ENCODE assay signal across 14 cellular contexts in the genomic region with DNA sequence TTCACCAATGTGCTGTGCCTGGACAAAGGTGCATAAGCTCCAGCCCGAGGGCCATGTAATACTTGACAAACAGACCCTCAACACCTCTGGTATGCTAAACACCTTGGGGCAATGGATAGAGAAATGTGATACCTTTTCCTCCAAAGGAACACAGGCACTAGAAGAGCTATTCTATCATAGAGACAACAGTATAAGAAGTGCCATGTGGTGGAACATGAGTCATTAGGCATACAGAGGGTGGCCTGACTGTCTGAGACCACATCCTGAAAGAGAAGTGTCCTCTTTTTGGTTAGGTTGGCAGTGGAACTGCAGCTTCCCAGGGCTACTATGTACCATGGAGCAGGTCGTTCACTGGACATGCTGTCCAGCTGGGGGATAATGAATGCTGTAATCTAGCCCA.
A peak's percentile ranks its signal among the peaks of the same experiment; 100 is the strongest.
DNase-seq lines count a peak whose midpoint lies in the region; ATAC-seq and TF ChIP-seq lines count a peak whose summit lies in the region.
"Had no signal": no experiment of that assay in that cellular context is flagged by ENCODE, and none has a peak within 500 bp of the region (broad histone marks: within the 10 kb centered on the region; RNA-seq: fewer than 3 reads in every experiment).

No MANE protein-coding gene starts in this region.

- H3K4me3 ChIP-seq in mammary epithelial cell (replicated peaks in 1 of 3; ENCODE audit: insufficient read depth in 1 of 3, low read depth in 2 of 3, low read length in 3 of 3) = no peak overlapping the region
- H3K4me3 ChIP-seq: spleen had no signal

- peak; percentile 62 for ATAC-seq in GM19025 (IDR thresholded peaks at IDR 0.05; ENCODE audit: low read depth, unreplicated experiment)
- ATAC-seq in HG03460 (IDR thresholded peaks at IDR 0.05; ENCODE audit: unreplicated experiment) = peak; percentile 81
- no peak for ATAC-seq in GM21737 (IDR thresholded peaks at IDR 0.05; ENCODE audit: unreplicated experiment)
- no peak for ATAC-seq in stimulated activated memory B cell treated with anti-CD40 and anti-IgM and Interleukin-4, amounts not matched to agents 10 μg/mL and 1 μg/mL and 100 μg/mL, for 72 hours
- ATAC-seq in GM19328 (IDR thresholded peaks at IDR 0.05; ENCODE audit: unreplicated experiment) = no peak
- ATAC-seq: left lobe of liver had no signal

- CTCF ChIA-PET in mammary epithelial cell (lab: Charles Lee; ENCODE audit: low non-redundant PET) = no interaction called here

- H3K4me1 ChIP-seq in mammary epithelial cell (ENCODE audit: insufficient read depth, low read length) = peaks cover 17% of the 10 kb centered on the region
- H3K4me1 ChIP-seq: spleen had no signal

- no peak overlapping the region for H3K9ac ChIP-seq in mammary epithelial cell (ENCODE audit: insufficient read depth, low read length)

- peaks cover 6% of the 10 kb centered on the region for H3K9me3 Mint-ChIP-seq in stimulated activated memory B cell treated with anti-CD40 and anti-IgM and Interleukin-4, amounts not matched to agents 10 μg/mL and 1 μg/mL and 100 μg/mL, for 72 hours
- H3K9me3 Mint-ChIP-seq: activated CD4-positive, alpha-beta memory T cell treated with anti-CD3 and anti-CD28 coated beads, Interleukin-2, amount 10 ng/mL, durations not matched to agents 7 days and 5 days had no signal

- H3K4me2 ChIP-seq in mammary epithelial cell (ENCODE audit: insufficient read depth, low read depth, low read length) = peak overlapping the region; percentile 3

- peaks cover 45% of the 10 kb centered on the region for H3K27me3 Mint-ChIP-seq in stimulated activated memory B cell treated with anti-CD40 and anti-IgM and Interleukin-4, amounts not matched to agents 10 μg/mL and 1 μg/mL and 100 μg/mL, for 72 hours

- dilution Hi-C loops in mammary epithelial cell (cut with HindIII; ENCODE audit: low sequenced_read_pairs) = no loop called here

- no peaks in the 10 kb centered on the region for H3K27me3 ChIP-seq in mammary epithelial cell (ENCODE audit: insufficient read depth, low read length)

- H3K36me3 Mint-ChIP-seq in stimulated activated memory B cell treated with anti-CD40 and anti-IgM and Interleukin-4, amounts not matched to agents 10 μg/mL and 1 μg/mL and 100 μg/mL, for 72 hours = no peaks in the 10 kb centered on the region
- H3K36me3 Mint-ChIP-seq: activated naive CD8-positive, alpha-beta T cell treated with anti-CD3 and anti-CD28 coated beads, Interleukin-2, amount 10 ng/mL, durations not matched to agents 7 days and 5 days had no signal

- intact Hi-C loops in mammary epithelial cell (cut with micrococcal nuclease) = no loop called here

- H3K27ac ChIP-seq in mammary epithelial cell (ENCODE audit: insufficient read depth, low read depth, low read length) = no peak overlapping the region
- H3K27ac ChIP-seq: spleen had no signal

- peak; percentile 13 for DNase-seq in COLO829 (ENCODE audit: low spot score)
- DNase-seq in mammary epithelial cell = peak; percentile 65
- no peak for DNase-seq in germinal center (ENCODE audit: low spot score)
- DNase-seq: activated CD4-positive, alpha-beta memory T cell treated with anti-CD3 and anti-CD28 coated beads, Interleukin-2, amount 10 ng/mL, durations not matched to agents 7 days and 5 days; activated naive CD8-positive, alpha-beta T cell treated with anti-CD3 and anti-CD28 coated beads, Interleukin-2, amount 10 ng/mL, durations not matched to agents 7 days and 5 days; GF-D8; spleen; T-helper 2 cell had no signal

- H3K4me1 Mint-ChIP-seq in stimulated activated memory B cell treated with anti-CD40 and anti-IgM and Interleukin-4, amounts not matched to agents 10 μg/mL and 1 μg/mL and 100 μg/mL, for 72 hours = no peaks in the 10 kb centered on the region
- H3K4me1 Mint-ChIP-seq: activated CD4-positive, alpha-beta memory T cell treated with anti-CD3 and anti-CD28 coated beads, Interleukin-2, amount 10 ng/mL, durations not matched to agents 7 days and 5 days; activated naive CD8-positive, alpha-beta T cell treated with anti-CD3 and anti-CD28 coated beads, Interleukin-2, amount 10 ng/mL, durations not matched to agents 7 days and 5 days had no signal

- H3K4me3 Mint-ChIP-seq in stimulated activated memory B cell treated with anti-CD40 and anti-IgM and Interleukin-4, amounts not matched to agents 10 μg/mL and 1 μg/mL and 100 μg/mL, for 72 hours = no peak overlapping the region
- H3K4me3 Mint-ChIP-seq: activated CD4-positive, alpha-beta memory T cell treated with anti-CD3 and anti-CD28 coated beads, Interleukin-2, amount 10 ng/mL, durations not matched to agents 7 days and 5 days; activated naive CD8-positive, alpha-beta T cell treated with anti-CD3 and anti-CD28 coated beads, Interleukin-2, amount 10 ng/mL, durations not matched to agents 7 days and 5 days had no signal

- no peak overlapping the region for H3K27ac Mint-ChIP-seq in stimulated activated memory B cell treated with anti-CD40 and anti-IgM and Interleukin-4, amounts not matched to agents 10 μg/mL and 1 μg/mL and 100 μg/mL, for 72 hours
- H3K27ac Mint-ChIP-seq: activated CD4-positive, alpha-beta memory T cell treated with anti-CD3 and anti-CD28 coated beads, Interleukin-2, amount 10 ng/mL, durations not matched to agents 7 days and 5 days; activated naive CD8-positive, alpha-beta T cell treated with anti-CD3 and anti-CD28 coated beads, Interleukin-2, amount 10 ng/mL, durations not matched to agents 7 days and 5 days had no signal

- H2AFZ ChIP-seq in mammary epithelial cell (ENCODE audit: low read depth, low read length) = peak overlapping the region; percentile 14

- peak in 1 of 2 donors; percentile 3 for TF ChIP-seq CTCF in mammary epithelial cell (conservative IDR thresholded peaks at IDR 0.05 in 1 of 2, IDR thresholded peaks at IDR 0.05 in 1 of 2; ENCODE audit: extremely low read depth in 1 of 2, insufficient read depth in 1 of 2, low read depth in 1 of 2, low read length in 2 of 2)

- in situ Hi-C loops in mammary epithelial cell (cut with MboI; ENCODE audit: low sequenced_read_pairs in 2 of 2) = no loop called here

- 88% methylated on average over 1 of the region's 2 CpGs for WGBS in mammary epithelial cell (ENCODE audit: low coverage, missing lambda C conversion rate)

- H3K79me2 ChIP-seq in mammary epithelial cell (ENCODE audit: insufficient read depth, low read length) = no peaks in the 10 kb centered on the region

- BruUV-seq in mammary epithelial cell (replicated peaks; lab: Mats Ljungman, UMichigan) = no TSS peak

- no peaks in the 10 kb centered on the region for H4K20me1 ChIP-seq in mammary epithelial cell (ENCODE audit: insufficient read depth, low read length)

- H3K36me3 ChIP-seq in mammary epithelial cell (ENCODE audit: insufficient read depth, low read length) = no peaks in the 10 kb centered on the region
- H3K36me3 ChIP-seq: spleen had no signal

- peaks cover 6% of the 10 kb centered on the region for H3K9me3 ChIP-seq in mammary epithelial cell (replicated peaks; ENCODE audit: insufficient read depth, low read length)

Comparison
In these comparisons a context has a peak if more than half of its experiments do, and no peak if none do; other contexts are left out.
1. ATAC-seq: peak in GM19025 (single experiment) and HG03460 (single experiment); none in GM21737 (single experiment), stimulated activated memory B cell treated with anti-CD40 and anti-IgM and Interleukin-4, amounts not matched to agents 10 μg/mL and 1 μg/mL and 100 μg/mL, for 72 hours (single experiment) and GM19328 (single experiment).